ENCODE assay signal across 17 cellular contexts in the genomic region with DNA sequence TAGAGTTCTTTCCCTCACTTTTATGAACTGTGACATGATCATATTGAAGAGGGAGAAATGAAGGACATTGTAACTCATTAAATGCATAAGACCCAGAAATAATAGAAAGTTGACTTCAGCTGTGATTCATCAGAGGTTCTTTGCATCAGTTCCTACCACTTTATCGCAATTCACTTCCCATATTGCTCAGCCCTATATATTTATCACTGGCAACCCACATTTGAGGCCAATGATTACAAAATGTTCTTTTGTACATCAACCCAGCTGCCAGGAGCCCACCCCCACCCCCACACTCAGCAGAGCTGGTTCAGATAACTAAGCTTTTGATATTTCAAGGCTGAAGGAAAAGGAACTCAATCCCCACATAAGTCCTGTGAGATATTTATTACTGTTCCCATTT. TPM values are rescaled to one million over a fixed set of nuclear protein-coding genes. Genes with fewer than 3 reads are reported as not detected.
A peak's percentile ranks its signal among the peaks of the same experiment; 100 is the strongest.
DNase-seq lines count a peak whose midpoint lies in the region; ATAC-seq and TF ChIP-seq lines count a peak whose summit lies in the region.
"Had no signal": no experiment of that assay in that cellular context is flagged by ENCODE, and none has a peak within 500 bp of the region (broad histone marks: within the 10 kb centered on the region; RNA-seq: fewer than 3 reads in every experiment).

No MANE protein-coding gene starts in this region.

- no peaks in the 10 kb centered on the region for H3K27me3 Mint-ChIP-seq in nephron (ENCODE audit: low read depth)

- H3K4me3 Mint-ChIP-seq in nephron: no peak overlapping the region
- H3K4me3 Mint-ChIP-seq: activated B cell treated with CpG ODN at 0.5 μM for 24 hours; stimulated activated memory B cell treated with anti-CD40 and anti-IgM and Interleukin-4, amounts not matched to agents 10 μg/mL and 1 μg/mL and 100 μg/mL, for 72 hours had no signal

- H3K9ac ChIP-seq in GM23248: no peak overlapping the region
- H3K9ac ChIP-seq: BLaER1 had no signal

- H3K9me2 ChIP-seq in GM23248 (ENCODE audit: insufficient read depth): no peaks in the 10 kb centered on the region

- ATAC-seq in body of pancreas (peak; percentile 53), HG02763 (IDR thresholded peaks at IDR 0.05; ENCODE audit: unreplicated experiment) (no peak)
- ATAC-seq: K562; stimulated activated memory B cell treated with anti-CD40 and anti-IgM and Interleukin-4, amounts not matched to agents 10 μg/mL and 1 μg/mL and 100 μg/mL, for 72 hours had no signal

- no peaks in the 10 kb centered on the region for H3K4me1 Mint-ChIP-seq in nephron
- H3K4me1 Mint-ChIP-seq: activated B cell treated with CpG ODN at 0.5 μM for 24 hours; stimulated activated memory B cell treated with anti-CD40 and anti-IgM and Interleukin-4, amounts not matched to agents 10 μg/mL and 1 μg/mL and 100 μg/mL, for 72 hours had no signal

- TF ChIP-seq CTCF in body of pancreas (IDR thresholded peaks at IDR 0.05) (no peak), nephron (IDR thresholded peaks at IDR 0.05; ENCODE audit: unreplicated experiment in 3 of 3) (no peak)

- H3K36me3 ChIP-seq in GM23248 (ENCODE audit: low read depth) (no peaks in the 10 kb centered on the region), body of pancreas (replicated peaks in 1 of 2; ENCODE audit: insufficient read depth in 1 of 2, low read depth in 2 of 2) (no peaks in the 10 kb centered on the region)
- H3K36me3 ChIP-seq: BLaER1 had no signal

- H3K27ac Mint-ChIP-seq in nephron: peak overlapping the region in 2 of 3 experiments; percentile 21 to 84
- H3K27ac Mint-ChIP-seq: activated B cell treated with CpG ODN at 0.5 μM for 24 hours; stimulated activated memory B cell treated with anti-CD40 and anti-IgM and Interleukin-4, amounts not matched to agents 10 μg/mL and 1 μg/mL and 100 μg/mL, for 72 hours had no signal

- H3K4me3 ChIP-seq in GM23248: no peak overlapping the region
- H3K4me3 ChIP-seq in body of pancreas: no peak overlapping the region
- H3K4me3 ChIP-seq: BLaER1, K562 had no signal

- H3K4me2 ChIP-seq in GM23248 (ENCODE audit: unreplicated experiment): no peak overlapping the region
- H3K4me2 ChIP-seq: BLaER1 had no signal

- H3F3A ChIP-seq in GM23248 (ENCODE audit: insufficient read depth): peaks cover 8% of the 10 kb centered on the region; the same call in 1 of the 2 replicates

- 4 to 11% methylated on average over 1 of the region's 1 CpG for WGBS in GM23248 (ENCODE audit: low coverage in 1 of 2, low lambda C conversion rate in 2 of 2, missing lambda C conversion rate in 2 of 2), 2 experiments
- 35 to 38% methylated on average over 1 of the region's 1 CpG for WGBS in body of pancreas, 2 donors

- H2AFZ ChIP-seq in GM23248: peak overlapping the region; percentile 49; the same call in 1 of the 2 replicates

- intact Hi-C loops in body of pancreas (cut with DNase I): no loop called here

- H3K79me2 ChIP-seq in GM23248 (ENCODE audit: insufficient read depth): no peaks in the 10 kb centered on the region

- TF ChIP-seq POLR2A in body of pancreas (IDR thresholded peaks at IDR 0.05) (no peak), erythroblast (IDR thresholded peaks at IDR 0.05; ENCODE audit: low read length) (no peak)

- no peaks in the 10 kb centered on the region for H3K36me3 Mint-ChIP-seq in nephron (ENCODE audit: low read depth)
- H3K36me3 Mint-ChIP-seq: stimulated activated memory B cell treated with anti-CD40 and anti-IgM and Interleukin-4, amounts not matched to agents 10 μg/mL and 1 μg/mL and 100 μg/mL, for 72 hours had no signal

- no peaks in the 10 kb centered on the region for H3K9me3 Mint-ChIP-seq in nephron
- H3K9me3 Mint-ChIP-seq: activated B cell treated with CpG ODN at 0.5 μM for 24 hours; stimulated activated memory B cell treated with anti-CD40 and anti-IgM and Interleukin-4, amounts not matched to agents 10 μg/mL and 1 μg/mL and 100 μg/mL, for 72 hours had no signal

- in situ Hi-C loops in GM23248 (cut with MboI): no loop called here

- H3K9me3 ChIP-seq in GM23248 (ENCODE audit: low read depth) (no peaks in the 10 kb centered on the region), body of pancreas (no peaks in the 10 kb centered on the region)
- H3K9me3 ChIP-seq: BLaER1 had no signal

- DNase-seq in GM23248: peak; percentile 56
- peak; percentile 86 to 96 for DNase-seq in NOMO-1 (lab: John Stamatoyannopoulos, UW; ENCODE audit: unreplicated experiment in 2 of 2)
- peak in 2 of 4 donors; percentile 30 to 35 for DNase-seq in body of pancreas
- DNase-seq in erythroblast (lab: John Stamatoyannopoulos, UW): no peak
- no peak for DNase-seq in NCI-H146 (lab: John Stamatoyannopoulos, UW)
- DNase-seq in NCI-H1417 (lab: John Stamatoyannopoulos, UW): no peak
- DNase-seq: activated B cell treated with CpG ODN at 0.5 μM for 24 hours; DND-41; kidney; NCI-H187; NCI-H82; stimulated activated CD4-positive, alpha-beta T cell treated with anti-CD3 and anti-CD28 coated beads, Interleukin-4, amount 100 ng/mL, for 24 hours had no signal

- H3K27me3 ChIP-seq in GM23248 (replicated peaks; ENCODE audit: insufficient read depth) (no peaks in the 10 kb centered on the region), body of pancreas (no peaks in the 10 kb centered on the region)
- H3K27me3 ChIP-seq: BLaER1 had no signal

- H4K20me1 ChIP-seq in GM23248 (ENCODE audit: insufficient read depth): no peaks in the 10 kb centered on the region
- H4K20me1 ChIP-seq: BLaER1 had no signal

- no peak overlapping the region for H3K27ac ChIP-seq in GM23248
- H3K27ac ChIP-seq in body of pancreas: peak overlapping the region in 1 of 4 donors; percentile 6
- H3K27ac ChIP-seq: BLaER1 had no signal

- peaks cover 13% of the 10 kb centered on the region for H3K4me1 ChIP-seq in GM23248 (ENCODE audit: insufficient read depth)
- H3K4me1 ChIP-seq in body of pancreas: peaks cover 13% of the 10 kb centered on the region
- H3K4me1 ChIP-seq: BLaER1 had no signal

RNA-seq across cellular contexts. Expression of a gene that starts 51.2 kb away (rescaled TPM):
- total RNA-seq in GM23248 (2014; rRNA removed; shearing (Covaris generic)): 67.5 and 68.3 TPM in 2 replicates
- polyA plus RNA-seq in GM23248 (2016; fragmentation: Nextera tagmentation; extraction: Ambion mirVana): 29.8 and 30.0 TPM in 2 replicates
- total RNA-seq in body of pancreas: 10 to 100 TPM; 84.7 to 94.9 TPM

Comparison
In these comparisons a context has a peak if more than half of its experiments do, and no peak if none do; other contexts are left out.
1. DNase-seq: peak in GM23248 (single experiment) and NOMO-1 (2 of 2); none in erythroblast (0 of 2), NCI-H146 (single experiment) and NCI-H1417 (0 of 3).